8 cellular contexts compared by ENCODE assay signal in the genomic region with DNA sequence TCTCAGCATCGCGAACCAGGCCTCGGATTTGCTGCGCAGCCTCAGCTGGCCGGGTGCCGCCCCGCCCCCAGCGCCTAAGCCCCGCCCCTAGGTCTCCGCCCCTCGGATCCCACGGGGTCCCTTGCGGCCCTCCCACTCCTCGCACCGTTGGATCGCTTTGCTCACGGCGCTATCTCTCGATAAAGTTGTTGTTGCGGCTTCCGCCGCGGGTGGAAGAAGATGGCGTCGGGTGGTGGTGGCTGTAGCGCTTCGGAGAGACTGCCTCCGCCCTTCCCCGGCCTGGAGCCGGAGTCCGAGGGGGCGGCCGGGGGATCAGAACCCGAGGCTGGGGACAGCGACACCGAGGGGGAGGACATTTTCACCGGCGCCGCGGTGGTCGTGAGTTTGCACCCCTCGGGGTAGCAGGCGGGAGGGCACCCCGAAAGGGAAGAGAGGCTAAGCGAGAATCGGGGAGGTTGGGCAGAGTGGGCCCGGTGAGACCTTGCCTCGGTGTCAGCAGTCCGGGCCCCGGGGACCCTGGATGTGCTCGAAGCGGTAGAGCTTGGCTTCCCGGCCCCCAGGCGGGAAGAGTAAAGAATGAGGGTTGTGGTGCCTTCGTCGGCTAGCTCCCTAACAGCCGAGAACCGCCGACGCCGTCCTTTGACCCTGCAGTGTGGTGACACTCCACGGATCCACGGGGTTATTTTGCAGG. TPM values are rescaled to one million over a fixed set of nuclear protein-coding genes. Genes with fewer than 3 reads are reported as not detected.
DNase-seq lines count a peak whose midpoint lies in the region; ATAC-seq and TF ChIP-seq lines count a peak whose summit lies in the region.

A gene with protein sequence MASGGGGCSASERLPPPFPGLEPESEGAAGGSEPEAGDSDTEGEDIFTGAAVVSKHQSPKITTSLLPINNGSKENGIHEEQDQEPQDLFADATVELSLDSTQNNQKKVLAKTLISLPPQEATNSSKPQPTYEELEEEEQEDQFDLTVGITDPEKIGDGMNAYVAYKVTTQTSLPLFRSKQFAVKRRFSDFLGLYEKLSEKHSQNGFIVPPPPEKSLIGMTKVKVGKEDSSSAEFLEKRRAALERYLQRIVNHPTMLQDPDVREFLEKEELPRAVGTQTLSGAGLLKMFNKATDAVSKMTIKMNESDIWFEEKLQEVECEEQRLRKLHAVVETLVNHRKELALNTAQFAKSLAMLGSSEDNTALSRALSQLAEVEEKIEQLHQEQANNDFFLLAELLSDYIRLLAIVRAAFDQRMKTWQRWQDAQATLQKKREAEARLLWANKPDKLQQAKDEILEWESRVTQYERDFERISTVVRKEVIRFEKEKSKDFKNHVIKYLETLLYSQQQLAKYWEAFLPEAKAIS (plus strand): TSS at position 188 of the 691 bp plus-strand sequence. CDS start 32 bp downstream, at position 220.

- TF ChIP-seq CTCF in GM23338 (conservative IDR thresholded peaks at IDR 0.05; ENCODE audit: low read depth in 2 of 2) (no peak), fibroblast of lung (conservative IDR thresholded peaks at IDR 0.05 in 1 of 2, IDR thresholded peaks at IDR 0.05 in 1 of 2; ENCODE audit: low read depth in 1 of 2, low read length in 2 of 2) (no peak)

- peak within 1 kb of the TSS; percentile 68; the same call in 1 of the 2 replicates for H3K27ac Mint-ChIP-seq in GM23338
- H3K27ac Mint-ChIP-seq in activated T-helper 2 cell treated with anti-CD3 and anti-CD28 coated beads, Interferon-gamma antibody, Interleukin-2, Interleukin-4, amounts not matched to agents 10 μg/mL and 5 μg/mL and 100 μg/mL, durations not matched to agents 14 hours and 24 hours and 36 hours = peak within 1 kb of the TSS; percentile 92
- H3K27ac Mint-ChIP-seq in naive thymus-derived CD4-positive, alpha-beta T cell = peak within 1 kb of the TSS; percentile 98 to 100 (median 99)
- H3K27ac Mint-ChIP-seq in stimulated activated effector memory CD8-positive, alpha-beta T cell treated with anti-CD3 and anti-CD28 coated beads, Interleukin-12 subunit alpha, Interleukin-12 subunit beta, amount 100 ng/mL, for 72 hours = peak within 1 kb of the TSS; percentile 97

- H3K9me3 ChIP-seq in MG63 = no peaks in the 10 kb centered on the region
- H3K9me3 ChIP-seq in fibroblast of lung (ENCODE audit: control insufficient read depth, insufficient read depth, low read depth, low read length) = no peaks in the 10 kb centered on the region
- H3K9me3 ChIP-seq in naive thymus-derived CD4-positive, alpha-beta T cell (ENCODE audit: control insufficient read depth in 2 of 3, low read length in 3 of 3) = no peaks in the 10 kb centered on the region

- H3F3A ChIP-seq in GM23338 (replicated peaks; ENCODE audit: low read depth) = no peaks in the 10 kb centered on the region

- no peaks in the 10 kb centered on the region for H3K9me3 Mint-ChIP-seq in GM23338
- no peaks in the 10 kb centered on the region for H3K9me3 Mint-ChIP-seq in activated T-helper 2 cell treated with anti-CD3 and anti-CD28 coated beads, Interferon-gamma antibody, Interleukin-2, Interleukin-4, amounts not matched to agents 10 μg/mL and 5 μg/mL and 100 μg/mL, durations not matched to agents 14 hours and 24 hours and 36 hours
- H3K9me3 Mint-ChIP-seq in naive thymus-derived CD4-positive, alpha-beta T cell = no peaks in the 10 kb centered on the region
- H3K9me3 Mint-ChIP-seq in stimulated activated effector memory CD8-positive, alpha-beta T cell treated with anti-CD3 and anti-CD28 coated beads, Interleukin-12 subunit alpha, Interleukin-12 subunit beta, amount 100 ng/mL, for 72 hours = no peaks in the 10 kb centered on the region

- intact Hi-C loops in activated T-helper 2 cell treated with anti-CD3 and anti-CD28 coated beads, Interferon-gamma antibody, Interleukin-2, Interleukin-4, amounts not matched to agents 10 μg/mL and 5 μg/mL and 100 μg/mL, durations not matched to agents 14 hours and 24 hours and 36 hours (cut with micrococcal nuclease) = loop anchor here (2.0 to 10.0 kb wide), 3 partner anchors 57 to 289 kb away; a partner anchor contains a TSS
- intact Hi-C loops in naive thymus-derived CD4-positive, alpha-beta T cell (cut with micrococcal nuclease) = loop anchor here (1.0 to 10.0 kb wide), 14 partner anchors 57 to 1209 kb away; a partner anchor contains a TSS

- peak within 1 kb of the TSS; percentile 97 for H3K4me3 Mint-ChIP-seq in GM23338
- H3K4me3 Mint-ChIP-seq in activated T-helper 2 cell treated with anti-CD3 and anti-CD28 coated beads, Interferon-gamma antibody, Interleukin-2, Interleukin-4, amounts not matched to agents 10 μg/mL and 5 μg/mL and 100 μg/mL, durations not matched to agents 14 hours and 24 hours and 36 hours (ENCODE audit: low read depth) = peak within 1 kb of the TSS; percentile 94
- H3K4me3 Mint-ChIP-seq in naive thymus-derived CD4-positive, alpha-beta T cell = peak within 1 kb of the TSS; percentile 92 to 100 (median 98)
- H3K4me3 Mint-ChIP-seq in stimulated activated effector memory CD8-positive, alpha-beta T cell treated with anti-CD3 and anti-CD28 coated beads, Interleukin-12 subunit alpha, Interleukin-12 subunit beta, amount 100 ng/mL, for 72 hours = peak within 1 kb of the TSS; percentile 99

- DNase-seq in DMS53 (lab: John Stamatoyannopoulos, UW) = peak; percentile 96
- peak; percentile 93 for DNase-seq in GM23338 (ENCODE audit: low spot score)
- peak; percentile 94 for DNase-seq in MG63
- peak; percentile 93 for DNase-seq in activated T-helper 2 cell treated with anti-CD3 and anti-CD28 coated beads, Interferon-gamma antibody, Interleukin-2, Interleukin-4, amounts not matched to agents 10 μg/mL and 5 μg/mL and 100 μg/mL, durations not matched to agents 14 hours and 24 hours and 36 hours (ENCODE audit: low spot score)
- peak; percentile 93 to 95 for DNase-seq in fibroblast of lung (ENCODE audit: low read depth in 2 of 2)
- peak; percentile 78 to 95 (median 94) for DNase-seq in naive thymus-derived CD4-positive, alpha-beta T cell
- peak; percentile 89 to 96 for DNase-seq in stimulated activated effector memory CD8-positive, alpha-beta T cell treated with anti-CD3 and anti-CD28 coated beads, Interleukin-12 subunit alpha, Interleukin-12 subunit beta, amount 100 ng/mL, for 72 hours (ENCODE audit: low spot score in 2 of 2)

- peak; percentile 61 for ATAC-seq in GM23338
- ATAC-seq in naive thymus-derived CD4-positive, alpha-beta T cell = peak; percentile 90
- ATAC-seq in stimulated activated effector memory CD8-positive, alpha-beta T cell treated with anti-CD3 and anti-CD28 coated beads, Interleukin-12 subunit alpha, Interleukin-12 subunit beta, amount 100 ng/mL, for 72 hours = peak; percentile 74

- H3K4me1 ChIP-seq in GM23338 (ENCODE audit: insufficient read depth) = peaks cover 27% of the 10 kb centered on the region
- H3K4me1 ChIP-seq in fibroblast of lung (ENCODE audit: control insufficient read depth, extremely low read depth, insufficient read depth, low read length) = peaks cover 5% of the 10 kb centered on the region
- peaks cover 41 to 48% of the 10 kb centered on the region in 2 donors for H3K4me1 ChIP-seq in naive thymus-derived CD4-positive, alpha-beta T cell (ENCODE audit: control insufficient read depth in 2 of 2, insufficient read depth in 2 of 2, low read length in 2 of 2)

- peak within 1 kb of the TSS; percentile 87 for H2AFZ ChIP-seq in GM23338
- peak within 1 kb of the TSS; percentile 79 for H2AFZ ChIP-seq in fibroblast of lung (ENCODE audit: low read length)

- H3K27ac ChIP-seq in GM23338 (ENCODE audit: low read depth) = peak within 1 kb of the TSS; percentile 40; the same call in 1 of the 2 replicates
- peak within 1 kb of the TSS; percentile 85 for H3K27ac ChIP-seq in fibroblast of lung (ENCODE audit: insufficient read depth, low read length)
- H3K27ac ChIP-seq in naive thymus-derived CD4-positive, alpha-beta T cell (ENCODE audit: low read depth, low read length) = peak within 1 kb of the TSS; percentile 88

- H4K20me1 ChIP-seq in GM23338 (replicated peaks; ENCODE audit: insufficient read depth) = peaks cover 9% of the 10 kb centered on the region; the same call in 1 of the 2 replicates
- no peaks in the 10 kb centered on the region for H4K20me1 ChIP-seq in fibroblast of lung (ENCODE audit: control insufficient read depth, extremely low read depth, insufficient read depth, low read length)

- POLR2A ChIA-PET in naive thymus-derived CD4-positive, alpha-beta T cell (lab: Charles Lee) = interaction anchor here (0.6 to 3.0 kb wide), 10 partner anchors 10 to 494 kb away, joined by 3 to 9 read pairs (median 4); a partner anchor contains a TSS

- peaks cover 26% of the 10 kb centered on the region for H3K4me1 Mint-ChIP-seq in GM23338
- peaks cover 40% of the 10 kb centered on the region for H3K4me1 Mint-ChIP-seq in activated T-helper 2 cell treated with anti-CD3 and anti-CD28 coated beads, Interferon-gamma antibody, Interleukin-2, Interleukin-4, amounts not matched to agents 10 μg/mL and 5 μg/mL and 100 μg/mL, durations not matched to agents 14 hours and 24 hours and 36 hours (ENCODE audit: low read depth)
- H3K4me1 Mint-ChIP-seq in naive thymus-derived CD4-positive, alpha-beta T cell = peaks cover 41 to 92% (median 78%) of the 10 kb centered on the region in 7 donors
- peaks cover 75% of the 10 kb centered on the region for H3K4me1 Mint-ChIP-seq in stimulated activated effector memory CD8-positive, alpha-beta T cell treated with anti-CD3 and anti-CD28 coated beads, Interleukin-12 subunit alpha, Interleukin-12 subunit beta, amount 100 ng/mL, for 72 hours

- peaks cover 10% of the 10 kb centered on the region for H3K27me3 Mint-ChIP-seq in GM23338 (ENCODE audit: insufficient read depth, low read depth, poor library complexity)
- H3K27me3 Mint-ChIP-seq in activated T-helper 2 cell treated with anti-CD3 and anti-CD28 coated beads, Interferon-gamma antibody, Interleukin-2, Interleukin-4, amounts not matched to agents 10 μg/mL and 5 μg/mL and 100 μg/mL, durations not matched to agents 14 hours and 24 hours and 36 hours (ENCODE audit: low read depth) = no peaks in the 10 kb centered on the region
- no peaks in the 10 kb centered on the region for H3K27me3 Mint-ChIP-seq in naive thymus-derived CD4-positive, alpha-beta T cell

- no peaks in the 10 kb centered on the region for H3K9me2 ChIP-seq in GM23338 (ENCODE audit: insufficient read depth)

- H3K4me2 ChIP-seq in GM23338 = peak within 1 kb of the TSS; percentile 93
- H3K4me2 ChIP-seq in fibroblast of lung (ENCODE audit: extremely low read depth, insufficient read depth, low read length) = peak within 1 kb of the TSS; percentile 95

- H3K79me2 ChIP-seq in GM23338 (replicated peaks; ENCODE audit: insufficient read depth) (peaks cover 69% of the 10 kb centered on the region), fibroblast of lung (ENCODE audit: control insufficient read depth, insufficient read depth, low read length) (peaks cover 65% of the 10 kb centered on the region)

- H3K36me3 ChIP-seq in GM23338 (ENCODE audit: insufficient read depth) (no peaks in the 10 kb centered on the region), MG63 (peaks cover 6% of the 10 kb centered on the region; the same call in 1 of the 2 replicates), fibroblast of lung (ENCODE audit: control insufficient read depth, insufficient read depth, low read length) (no peaks in the 10 kb centered on the region)
- H3K36me3 ChIP-seq in naive thymus-derived CD4-positive, alpha-beta T cell (ENCODE audit: control insufficient read depth in 2 of 3, insufficient read depth in 3 of 3, low read length in 3 of 3) = peaks cover 0 to 5% (median 0%) of the 10 kb centered on the region in 3 experiments

- H3K9ac ChIP-seq in fibroblast of lung (ENCODE audit: insufficient read depth, low read length) = peak within 1 kb of the TSS; percentile 91

- CTCF ChIA-PET in naive thymus-derived CD4-positive, alpha-beta T cell (lab: Charles Lee) = interaction anchor here (1.6 kb wide), 1 partner anchor 67 kb away, joined by 5 read pairs; a partner anchor contains a TSS

- H3K4me3 ChIP-seq in GM23338 (peak within 1 kb of the TSS; percentile 84), MG63 (peak within 1 kb of the TSS; percentile 88), fibroblast of lung (replicated peaks in 1 of 4; ENCODE audit: control extremely low read depth in 1 of 4, insufficient read depth in 1 of 4, low read depth in 3 of 4, low read length in 4 of 4) (peak within 1 kb of the TSS; percentile 78 to 92 (median 90))
- peak within 1 kb of the TSS; percentile 87 for H3K4me3 ChIP-seq in naive thymus-derived CD4-positive, alpha-beta T cell (ENCODE audit: low read length)

- no peaks in the 10 kb centered on the region for H3K27me3 ChIP-seq in GM23338 (ENCODE audit: insufficient read depth)
- no peaks in the 10 kb centered on the region for H3K27me3 ChIP-seq in MG63
- H3K27me3 ChIP-seq in fibroblast of lung (ENCODE audit: control insufficient read depth, insufficient read depth, low read length) = no peaks in the 10 kb centered on the region
- H3K27me3 ChIP-seq in naive thymus-derived CD4-positive, alpha-beta T cell (ENCODE audit: control insufficient read depth in 2 of 2, insufficient read depth in 2 of 2, low read length in 2 of 2) = no peaks in the 10 kb centered on the region

- peak; percentile 87 for TF ChIP-seq POLR2A in Raji (IDR thresholded peaks at IDR 0.05; ENCODE audit: insufficient read depth, low read depth, low read length)

- H3K36me3 Mint-ChIP-seq in GM23338 (ENCODE audit: low read depth) = no peaks in the 10 kb centered on the region
- peaks cover 21% of the 10 kb centered on the region for H3K36me3 Mint-ChIP-seq in activated T-helper 2 cell treated with anti-CD3 and anti-CD28 coated beads, Interferon-gamma antibody, Interleukin-2, Interleukin-4, amounts not matched to agents 10 μg/mL and 5 μg/mL and 100 μg/mL, durations not matched to agents 14 hours and 24 hours and 36 hours (ENCODE audit: low read depth)
- peaks cover 0 to 4% (median 0%) of the 10 kb centered on the region in 5 donors for H3K36me3 Mint-ChIP-seq in naive thymus-derived CD4-positive, alpha-beta T cell
- peaks cover 14% of the 10 kb centered on the region for H3K36me3 Mint-ChIP-seq in stimulated activated effector memory CD8-positive, alpha-beta T cell treated with anti-CD3 and anti-CD28 coated beads, Interleukin-12 subunit alpha, Interleukin-12 subunit beta, amount 100 ng/mL, for 72 hours

RNA-seq across cellular contexts. Expression of the gene that starts here (rescaled TPM):
- total RNA-seq in GM23338 (2014; rRNA removed; shearing (Covaris generic)) = 27.5 and 33.3 TPM in 2 replicates
- polyA plus RNA-seq in GM23338 (2016; fragmentation: Nextera tagmentation; extraction: Ambion mirVana) (29.1 and 33.8 TPM in 2 replicates), fibroblast of lung (95.7 and 96.7 TPM in 2 replicates)
- 80.1 and 97.9 TPM in 2 replicates for total RNA-seq in MG63 (2014; rRNA removed; shearing (Covaris generic); ENCODE audit: low replicate concordance)
- total RNA-seq in activated T-helper 2 cell treated with anti-CD3 and anti-CD28 coated beads, Interferon-gamma antibody, Interleukin-2, Interleukin-4, amounts not matched to agents 10 μg/mL and 5 μg/mL and 100 μg/mL, durations not matched to agents 14 hours and 24 hours and 36 hours = 116 and 117 TPM in 2 replicates
- total RNA-seq in fibroblast of lung = 39.3 and 42.9 TPM in 2 replicates
- polyA plus RNA-seq in fibroblast of lung (2012) = 71.4 and 73.6 TPM in 2 replicates
- 69.8 and 87.3 TPM in 2 replicates for polyA minus RNA-seq in fibroblast of lung (ENCODE audit: low replicate concordance)
- 100 to 1,000 TPM; 117 to 161 (median 153) TPM for total RNA-seq in naive thymus-derived CD4-positive, alpha-beta T cell
- polyA plus RNA-seq in naive thymus-derived CD4-positive, alpha-beta T cell = 10 to 100 TPM; 61.3 to 84.4 TPM

Comparison
In these comparisons a context has a peak if more than half of its experiments do, and no peak if none do; other contexts are left out.
1. Peak in every context shown above with its lines: DNase-seq, ATAC-seq, H3K4me3 ChIP-seq and H3K27ac ChIP-seq.